ENCODE assay signal across 19 cellular contexts in the genomic region with DNA sequence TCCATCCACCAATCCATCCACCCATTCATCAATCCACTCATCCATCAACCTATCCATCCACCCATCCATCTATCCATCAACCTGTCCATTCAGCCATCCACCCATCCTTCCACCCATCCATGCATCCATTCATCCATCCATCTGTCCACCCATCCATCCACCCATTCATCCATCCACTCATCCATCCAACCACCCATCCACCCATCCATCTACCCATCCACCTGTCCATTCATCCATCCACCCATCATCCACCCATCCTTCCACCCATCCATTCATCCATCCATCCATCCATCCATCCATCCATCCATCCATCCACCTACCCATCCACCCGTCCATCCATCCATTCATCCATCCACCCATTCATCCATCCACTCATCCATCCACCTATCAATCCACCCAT.
DNase-seq lines count a peak whose midpoint lies in the region; ATAC-seq and TF ChIP-seq lines count a peak whose summit lies in the region.
"Had no signal": no experiment of that assay in that cellular context is flagged by ENCODE, and none has a peak within 500 bp of the region (broad histone marks: within the 10 kb centered on the region; RNA-seq: fewer than 3 reads in every experiment).

No MANE protein-coding gene starts in this region.

- H3K4me3 ChIP-seq in neural progenitor cell (no peak overlapping the region), foreskin fibroblast (ENCODE audit: low read depth in 1 of 2, low read length in 2 of 2) (no peak overlapping the region)
- H3K4me3 ChIP-seq: A549, BLaER1, HAP-1 had no signal

- H3K4me1 ChIP-seq in neural progenitor cell, result peaks cover 4% of the 10 kb centered on the region
- H3K4me1 ChIP-seq: A549, HAP-1 had no signal

- no peak overlapping the region for H3K4me3 Mint-ChIP-seq in activated naive CD4-positive, alpha-beta T cell treated with anti-CD3 and anti-CD28 coated beads, Interleukin-2, amount 50 U/mL, for 24 hours
- H3K4me3 Mint-ChIP-seq in endothelial cell (ENCODE audit: unreplicated experiment) (no peak overlapping the region), neural progenitor cell (peak overlapping the region; percentile 28), type B pancreatic cell (no peak overlapping the region)
- H3K4me3 Mint-ChIP-seq: CD4-positive, alpha-beta memory T cell had no signal

- no peaks in the 10 kb centered on the region for H3K9me3 ChIP-seq in neural progenitor cell (ENCODE audit: low read depth)
- H3K9me3 ChIP-seq: A549, HAP-1 had no signal

- H4K20me1 ChIP-seq in neural progenitor cell (ENCODE audit: low read depth), result no peaks in the 10 kb centered on the region
- H4K20me1 ChIP-seq: BLaER1 had no signal

- no peaks in the 10 kb centered on the region for H3K79me2 ChIP-seq in neural progenitor cell (ENCODE audit: low read depth)

- no peaks in the 10 kb centered on the region for H3F3A ChIP-seq in neural progenitor cell (ENCODE audit: low read depth)

- no peaks in the 10 kb centered on the region for H3K27me3 ChIP-seq in neural progenitor cell
- H3K27me3 ChIP-seq: BLaER1 had no signal

- H3K9ac ChIP-seq in neural progenitor cell, result no peak overlapping the region
- H3K9ac ChIP-seq: BLaER1 had no signal

- H3K9me3 Mint-ChIP-seq in activated naive CD4-positive, alpha-beta T cell treated with anti-CD3 and anti-CD28 coated beads, Interleukin-2, amount 50 U/mL, for 24 hours, result peaks cover 6% of the 10 kb centered on the region
- H3K9me3 Mint-ChIP-seq in endothelial cell (ENCODE audit: unreplicated experiment) (no peaks in the 10 kb centered on the region), neural progenitor cell (peaks cover 13% of the 10 kb centered on the region), type B pancreatic cell (peaks cover 9% of the 10 kb centered on the region)

- H3K27me3 Mint-ChIP-seq in activated naive CD4-positive, alpha-beta T cell treated with anti-CD3 and anti-CD28 coated beads, Interleukin-2, amount 50 U/mL, for 24 hours, result peaks cover 9% of the 10 kb centered on the region
- H3K27me3 Mint-ChIP-seq in endothelial cell (ENCODE audit: unreplicated experiment), result no peaks in the 10 kb centered on the region
- H3K27me3 Mint-ChIP-seq in neural progenitor cell (ENCODE audit: insufficient read depth, low read depth), result peaks cover 11% of the 10 kb centered on the region
- peaks cover 6% of the 10 kb centered on the region for H3K27me3 Mint-ChIP-seq in type B pancreatic cell

- no peaks in the 10 kb centered on the region for H3K4me1 Mint-ChIP-seq in activated naive CD4-positive, alpha-beta T cell treated with anti-CD3 and anti-CD28 coated beads, Interleukin-2, amount 50 U/mL, for 24 hours
- H3K4me1 Mint-ChIP-seq in endothelial cell (ENCODE audit: unreplicated experiment) (no peaks in the 10 kb centered on the region), neural progenitor cell (peaks cover 12% of the 10 kb centered on the region), type B pancreatic cell (ENCODE audit: unreplicated experiment) (peaks cover 7% of the 10 kb centered on the region)
- H3K4me1 Mint-ChIP-seq: CD14-positive monocyte; CD4-positive, alpha-beta memory T cell had no signal

- H3K4me2 ChIP-seq in neural progenitor cell, result no peak overlapping the region
- H3K4me2 ChIP-seq: A549, BLaER1 had no signal

- H3K36me3 ChIP-seq in neural progenitor cell, result no peaks in the 10 kb centered on the region
- H3K36me3 ChIP-seq: BLaER1, HAP-1 had no signal

- H3K27ac ChIP-seq in neural progenitor cell, result no peak overlapping the region
- H3K27ac ChIP-seq: 22Rv1, A549, BLaER1 had no signal

- H3K36me3 Mint-ChIP-seq in activated naive CD4-positive, alpha-beta T cell treated with anti-CD3 and anti-CD28 coated beads, Interleukin-2, amount 50 U/mL, for 24 hours, result no peaks in the 10 kb centered on the region
- peaks cover 7% of the 10 kb centered on the region for H3K36me3 Mint-ChIP-seq in endothelial cell (ENCODE audit: low read depth, unreplicated experiment)
- no peaks in the 10 kb centered on the region for H3K36me3 Mint-ChIP-seq in neural progenitor cell
- H3K36me3 Mint-ChIP-seq in type B pancreatic cell, result no peaks in the 10 kb centered on the region
- H3K36me3 Mint-ChIP-seq: CD14-positive monocyte; CD4-positive, alpha-beta memory T cell had no signal

- H2AFZ ChIP-seq in neural progenitor cell (replicated peaks), result no peak overlapping the region

- no peak for DNase-seq in activated naive CD4-positive, alpha-beta T cell treated with anti-CD3 and anti-CD28 coated beads, Interleukin-2, amount 50 U/mL, for 16 hours
- DNase-seq in endothelial cell (ENCODE audit: low spot score) (no peak), neural progenitor cell (ENCODE audit: low spot score) (no peak), NCI-H146 (lab: John Stamatoyannopoulos, UW) (no peak), foreskin fibroblast (no peak), type B pancreatic cell (ENCODE audit: extremely low spot score, unreplicated experiment) (no peak)
- DNase-seq: CD4-positive, alpha-beta memory T cell; DMS153; DMS79; GDM1; GOT3 had no signal

- TF ChIP-seq CTCF in endothelial cell (IDR thresholded peaks at IDR 0.05; ENCODE audit: unreplicated experiment) (no peak), neural progenitor cell (IDR thresholded peaks at IDR 0.05) (no peak), foreskin fibroblast (IDR thresholded peaks at IDR 0.05; ENCODE audit: low read depth, low read length) (no peak), type B pancreatic cell (conservative IDR thresholded peaks at IDR 0.05) (no peak)

- H3K27ac Mint-ChIP-seq in activated naive CD4-positive, alpha-beta T cell treated with anti-CD3 and anti-CD28 coated beads, Interleukin-2, amount 50 U/mL, for 24 hours, result peak overlapping the region; percentile 47
- H3K27ac Mint-ChIP-seq in endothelial cell (ENCODE audit: unreplicated experiment), result peak overlapping the region; percentile 19
- no peak overlapping the region for H3K27ac Mint-ChIP-seq in neural progenitor cell
- no peak overlapping the region for H3K27ac Mint-ChIP-seq in type B pancreatic cell
- H3K27ac Mint-ChIP-seq: CD14-positive monocyte; CD4-positive, alpha-beta memory T cell had no signal

- ATAC-seq in GM18861 (IDR thresholded peaks at IDR 0.05; ENCODE audit: unreplicated experiment), result no peak
- ATAC-seq: A549, HepG2 had no signal

Comparison
In these comparisons a context has a peak if more than half of its experiments do, and no peak if none do; other contexts are left out.
1. H3K27ac Mint-ChIP-seq: peak in activated naive CD4-positive, alpha-beta T cell treated with anti-CD3 and anti-CD28 coated beads, Interleukin-2, amount 50 U/mL, for 24 hours (single experiment) and endothelial cell (single experiment); none in neural progenitor cell (single experiment) and type B pancreatic cell (single experiment).